Comparison of ENCODE assay signal across 8 cellular contexts in the genomic region with DNA sequence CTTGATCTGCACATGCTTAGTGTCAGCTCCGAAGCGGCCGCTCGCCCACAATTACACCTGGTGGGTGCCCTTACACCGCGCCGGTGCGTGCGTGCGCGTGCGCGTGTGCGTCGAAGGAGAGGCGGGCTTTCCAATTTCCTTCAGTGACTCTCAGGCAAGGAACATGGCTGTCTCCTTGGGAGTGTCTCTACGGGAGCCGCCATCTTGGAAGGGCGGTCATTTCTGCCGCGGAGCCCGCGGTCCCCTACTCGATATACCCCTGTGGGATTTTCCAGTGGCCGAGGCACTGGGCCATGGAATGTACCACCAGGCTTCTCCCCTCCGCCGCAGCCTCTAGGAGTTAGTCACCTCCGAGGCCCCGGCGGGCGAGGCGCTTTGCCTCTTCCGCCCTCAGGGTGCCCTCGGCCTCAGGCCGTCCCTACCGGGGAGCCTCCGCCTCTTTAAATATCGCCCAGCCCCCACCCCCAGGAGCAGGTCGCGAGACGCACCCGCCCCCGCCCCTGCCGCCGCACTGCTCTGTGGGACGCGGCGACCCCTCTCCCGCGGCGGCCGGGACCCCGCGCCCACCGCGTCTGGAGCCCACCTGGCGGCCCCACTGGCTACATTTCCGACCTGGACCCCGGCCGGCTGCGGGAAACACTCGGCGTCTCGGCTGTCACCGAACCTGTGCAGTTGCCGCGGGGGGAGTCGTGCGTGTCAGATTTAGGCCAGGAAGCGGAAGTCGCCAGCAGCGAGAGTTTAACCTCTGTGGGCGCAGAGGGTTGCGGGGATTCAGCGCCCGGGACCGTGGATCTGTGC. TPM values are rescaled to one million over a fixed set of nuclear protein-coding genes. Genes with fewer than 3 reads are reported as not detected.
DNase-seq lines count a peak whose midpoint lies in the region; ATAC-seq and TF ChIP-seq lines count a peak whose summit lies in the region.

TSS of gene ZNF41 (minus strand) at position 711 of the 798 bp plus-strand sequence. CDS start 15,741 bp downstream, outside the sequence.

- peak; percentile 83 for DNase-seq in AG20443 (ENCODE audit: low spot score)
- DNase-seq in NCI-H446 treated with DMSO at 0.1 percent for 48 hours (lab: John Stamatoyannopoulos, UW): peak; percentile 70
- peak; percentile 69 for DNase-seq in activated CD4-positive, CD25-positive, alpha-beta regulatory T cell treated with anti-CD3 and anti-CD28 coated beads, Interleukin-2, amount 50 U/mL, for 72 hours
- peak; percentile 86 for DNase-seq in cerebellum (ENCODE audit: low spot score)
- peak; percentile 41 for DNase-seq in kidney glomerular epithelial cell (lab: John Stamatoyannopoulos, UW)
- DNase-seq in stimulated activated CD4-positive, alpha-beta T cell treated with anti-CD3 and anti-CD28 coated beads, Interleukin-15, amount 100 ng/mL, for 48 hours (ENCODE audit: low read depth in 2 of 2): peak; percentile 52 to 66

- TF ChIP-seq POLR2A in GM19193 (IDR thresholded peaks at IDR 0.05; ENCODE audit: extremely low read depth, insufficient read depth, insufficient read length): peak; percentile 58

- ATAC-seq in HG03432 (IDR thresholded peaks at IDR 0.05; ENCODE audit: unreplicated experiment): peak; percentile 94

RNA-seq across cellular contexts. Expression of gene ZNF41, which starts in this region (rescaled TPM):
- total RNA-seq in cerebellum: 12.2 TPM

Comparison
In these comparisons a context has a peak if more than half of its experiments do, and no peak if none do; other contexts are left out.
1. Peak in every context shown above with its lines: DNase-seq and ATAC-seq.